Comparison of ENCODE assay signal across 8 cellular contexts in genomic region chr20:31879143-31879987, GRCh38. TPM values are rescaled to one million over a fixed set of nuclear protein-coding genes. Genes with fewer than 3 reads are reported as not detected.
DNase-seq lines count a peak whose midpoint lies in the region; ATAC-seq and TF ChIP-seq lines count a peak whose summit lies in the region.

No MANE protein-coding gene starts in this region.

- H3K4me3 Mint-ChIP-seq in activated T-cell treated with anti-CD3 and anti-CD28 coated beads, Interleukin-2, amount 50 U/mL, for 72 hours, result peak overlapping the region; percentile 92 to 95

- peak; percentile 76 for ATAC-seq in GM21619 (IDR thresholded peaks at IDR 0.05; ENCODE audit: unreplicated experiment)
- peak; percentile 96 to 99 for ATAC-seq in activated T-cell treated with anti-CD3 and anti-CD28 coated beads, Interleukin-2, amount 50 U/mL, for 72 hours (replicated peaks in 1 of 2)

- peaks cover 18% of the 10 kb centered on the region for H3K27me3 Mint-ChIP-seq in activated T-cell treated with anti-CD3 and anti-CD28 coated beads, Interleukin-2, amount 50 U/mL, for 72 hours (ENCODE audit: low read depth)

- H3K27ac Mint-ChIP-seq in activated T-cell treated with anti-CD3 and anti-CD28 coated beads, Interleukin-2, amount 50 U/mL, for 72 hours, result peak overlapping the region; percentile 25

- no peaks in the 10 kb centered on the region for H3K9me3 Mint-ChIP-seq in activated T-cell treated with anti-CD3 and anti-CD28 coated beads, Interleukin-2, amount 50 U/mL, for 72 hours

- DNase-seq in DMS114 treated with DMSO at 0.1 percent for 48 hours (lab: John Stamatoyannopoulos, UW; ENCODE audit: unreplicated experiment) (peak; percentile 88), fibroblast of gingiva (ENCODE audit: low read depth) (peak; percentile 96), myocyte (ENCODE audit: low read depth) (peak; percentile 96)
- DNase-seq in Jurkat, Clone E6-1 (ENCODE audit: low read depth, low spot score), result peak; percentile 80
- DNase-seq in activated T-cell treated with anti-CD3 and anti-CD28 coated beads, Interleukin-2, amount 50 U/mL, for 72 hours, result peak; percentile 81 to 89
- DNase-seq in stimulated activated CD8-positive, alpha-beta memory T cell treated with anti-CD3 and anti-CD28 coated beads, Interleukin-7, amount 100 ng/mL, for 24 hours (ENCODE audit: low read depth), result peak; percentile 71

- H3K4me1 Mint-ChIP-seq in activated T-cell treated with anti-CD3 and anti-CD28 coated beads, Interleukin-2, amount 50 U/mL, for 72 hours (ENCODE audit: low read depth), result peaks cover 21% of the 10 kb centered on the region

- no peaks in the 10 kb centered on the region for H3K36me3 Mint-ChIP-seq in activated T-cell treated with anti-CD3 and anti-CD28 coated beads, Interleukin-2, amount 50 U/mL, for 72 hours (ENCODE audit: insufficient read depth in 2 of 2)

- H3K4me3 ChIP-seq in Jurkat, Clone E6-1 (ENCODE audit: low read length), result peak overlapping the region; percentile 64

TF ChIP-seq in PFSK-1, 5 proteins besides CTCF, POLR2A, EP300 and RAD21:
- TF ChIP-seq SIN3A (IDR thresholded peaks at IDR 0.05; ENCODE audit: borderline replicate concordance, insufficient read depth, low read length), result peak; percentile 91
- no peak for TF ChIP-seq REST (IDR thresholded peaks at IDR 0.05; ENCODE audit: insufficient read depth in 1 of 2, low read depth in 2 of 2, low read length in 2 of 2)
- peak; percentile 25; the same call in 1 of the 2 replicates for TF ChIP-seq POLR2AphosphoS5 (IDR thresholded peaks at IDR 0.05; ENCODE audit: low read depth, low read length)
- TF ChIP-seq TAF1 (IDR thresholded peaks at IDR 0.05; ENCODE audit: borderline replicate concordance, insufficient read depth, low read length), result no peak
- TF ChIP-seq FOXP2 (optimal IDR thresholded peaks at IDR 0.05; ENCODE audit: borderline replicate concordance, extremely low read depth, extremely low read length, insufficient read depth), result no peak
TF ChIP-seq in PFSK-1: peak in this region for 2.

RNA-seq across cellular contexts. Expression of gene TTLL9, which starts 8.9 kb away (rescaled TPM):
- not detected for polyA plus RNA-seq in Jurkat, Clone E6-1 (2012; ENCODE audit: insufficient read depth, insufficient read length)
- polyA plus RNA-seq in PFSK-1 (2012; ENCODE audit: insufficient read length, low read depth), result not detected
- not detected for total RNA-seq in activated T-cell treated with anti-CD3 and anti-CD28 coated beads, Interleukin-2, amount 50 U/mL, for 72 hours
- not detected in 2 replicates for total RNA-seq in myocyte
- polyA plus RNA-seq in myocyte (2012), result 0.13 TPM

RNA-seq across cellular contexts. Expression of gene DUSP15, which starts 9.0 kb away (rescaled TPM):
- polyA plus RNA-seq in Jurkat, Clone E6-1 (2012; ENCODE audit: insufficient read depth, insufficient read length), result 2.3 TPM
- 0.51 TPM for polyA plus RNA-seq in PFSK-1 (2012; ENCODE audit: insufficient read length, low read depth)
- total RNA-seq in activated T-cell treated with anti-CD3 and anti-CD28 coated beads, Interleukin-2, amount 50 U/mL, for 72 hours, result not detected
- total RNA-seq in myocyte, result 0.64 and 0.68 TPM in 2 replicates
- polyA plus RNA-seq in myocyte (2012), result 0.40 TPM

RNA-seq across cellular contexts. Expression of gene FOXS1, which starts 34.0 kb away (rescaled TPM):
- not detected for polyA plus RNA-seq in Jurkat, Clone E6-1 (2012; ENCODE audit: insufficient read depth, insufficient read length)
- 8.9 TPM for polyA plus RNA-seq in PFSK-1 (2012; ENCODE audit: insufficient read length, low read depth)
- total RNA-seq in activated T-cell treated with anti-CD3 and anti-CD28 coated beads, Interleukin-2, amount 50 U/mL, for 72 hours, result not detected
- total RNA-seq in myocyte, result 0.56 and 0.99 TPM in 2 replicates
- 13.0 TPM for polyA plus RNA-seq in myocyte (2012)

Comparison
In these comparisons a context has a peak if more than half of its experiments do, and no peak if none do; other contexts are left out.
1. Peak in every context shown above with its lines: DNase-seq, ATAC-seq and H3K4me3 ChIP-seq.